In genomic region chr2:213149332-213149875, GRCh38 we compare ENCODE assay signal across 8 cellular contexts. TPM values are rescaled to one million over a fixed set of nuclear protein-coding genes. Genes with fewer than 3 reads are reported as not detected.
DNase-seq lines count a peak whose midpoint lies in the region; ATAC-seq and TF ChIP-seq lines count a peak whose summit lies in the region.

No MANE protein-coding gene starts in this region.

- peak overlapping the region; percentile 50 for H3K4me2 ChIP-seq in neuronal stem cell (ENCODE audit: insufficient read depth, low read length, poor library complexity, severe bottlenecking)

- H2BK15ac ChIP-seq in neuronal stem cell (ENCODE audit: low read length) = no peak overlapping the region

- no peak for ATAC-seq in HG02870 (IDR thresholded peaks at IDR 0.05; ENCODE audit: unreplicated experiment)

- H3K9ac ChIP-seq in endocrine pancreas (ENCODE audit: control insufficient read depth, insufficient read depth, low read length) = no peak overlapping the region
- H3K9ac ChIP-seq in neuronal stem cell (ENCODE audit: low read depth, low read length, poor library complexity) = no peak overlapping the region

- H2AFZ ChIP-seq in neuronal stem cell (ENCODE audit: low read length) = peak overlapping the region; percentile 90

- no peak overlapping the region for H2BK120ac ChIP-seq in neuronal stem cell (ENCODE audit: low read depth, low read length)

- no peak overlapping the region for H4K91ac ChIP-seq in neuronal stem cell (ENCODE audit: low read depth, low read length, poor library complexity)

- CTCF ChIA-PET in Caco-2 (lab: Charles Lee) = interaction anchor here (0.7 to 1.1 kb wide), 3 partner anchors 29 to 373 kb away, joined by 3 to 6 read pairs (median 3); no protein-coding TSS in a partner anchor

- H3K4ac ChIP-seq in neuronal stem cell (ENCODE audit: low read length) = no peak overlapping the region

- H3K14ac ChIP-seq in neuronal stem cell (ENCODE audit: low read length) = no peak overlapping the region

- peaks cover 19% of the 10 kb centered on the region for H3K4me1 Mint-ChIP-seq in Caco-2 (ENCODE audit: low read depth, unreplicated experiment)

- H3K36me3 ChIP-seq in Caco-2 (ENCODE audit: control insufficient read depth, insufficient read depth, low read length) (no peaks in the 10 kb centered on the region), endocrine pancreas (ENCODE audit: control insufficient read depth, insufficient read depth, low read length) (no peaks in the 10 kb centered on the region), neuronal stem cell (replicated peaks in 1 of 2; ENCODE audit: control insufficient read depth in 2 of 2, insufficient read depth in 2 of 2, low read length in 2 of 2) (peaks cover 0 to 24% of the 10 kb centered on the region in 2 donors)

- H3K4me1 ChIP-seq in Caco-2 (0 out of 2 replicates have a peak, but pooled peaks cover 3% of the 10 kb centered on the region), endocrine pancreas (ENCODE audit: control insufficient read depth, insufficient read depth, low read length) (peaks cover 15% of the 10 kb centered on the region), neuronal stem cell (ENCODE audit: control insufficient read depth in 2 of 2, insufficient read depth in 1 of 2, low read depth in 1 of 2, low read length in 2 of 2) (peaks cover 2 to 4% of the 10 kb centered on the region in 2 donors)

- peak overlapping the region; percentile 61 for H3K27ac Mint-ChIP-seq in Caco-2 (ENCODE audit: unreplicated experiment)

- DNase-seq in Caco-2 (no peak), NB4 (ENCODE audit: low read depth) (no peak), neuronal stem cell (ENCODE audit: low spot score) (no peak), A172 (ENCODE audit: low spot score) (no peak), epidermal melanocyte (ENCODE audit: insufficient read length, low spot score) (no peak), NCI-H2029 (lab: John Stamatoyannopoulos, UW) (no peak)

- H3K18ac ChIP-seq in neuronal stem cell (ENCODE audit: low read length) = no peak overlapping the region

- TF ChIP-seq CTCF in Caco-2 (IDR thresholded peaks at IDR 0.05; ENCODE audit: insufficient read depth in 1 of 2, low read depth in 1 of 2, low read length in 1 of 2, severe bottlenecking in 1 of 2, unreplicated experiment in 1 of 2) = no peak
- no peak for TF ChIP-seq CTCF in NB4 (IDR thresholded peaks at IDR 0.05; ENCODE audit: low read depth, low read length)

- no peaks in the 10 kb centered on the region for H3K27me3 Mint-ChIP-seq in Caco-2 (ENCODE audit: insufficient read depth, unreplicated experiment)

- no peaks in the 10 kb centered on the region for H3K79me1 ChIP-seq in neuronal stem cell (ENCODE audit: low read depth, low read length)

- H4K8ac ChIP-seq in neuronal stem cell (ENCODE audit: low read depth, low read length) = no peak overlapping the region

- H3K4me3 ChIP-seq in Caco-2 (ENCODE audit: low read depth, low read length) = peak overlapping the region; percentile 70
- peak overlapping the region; percentile 88 for H3K4me3 ChIP-seq in NB4 (ENCODE audit: low read depth, low read length)
- H3K4me3 ChIP-seq in endocrine pancreas (ENCODE audit: control insufficient read depth, insufficient read depth, low read length) = peak overlapping the region; percentile 85
- peak overlapping the region; percentile 69 to 76 for H3K4me3 ChIP-seq in neuronal stem cell (ENCODE audit: low read length in 2 of 2)

- no peak overlapping the region for H2BK12ac ChIP-seq in neuronal stem cell (ENCODE audit: low read length)

- no peaks in the 10 kb centered on the region for H3K36me3 Mint-ChIP-seq in Caco-2 (ENCODE audit: insufficient read depth, unreplicated experiment)

- TF ChIP-seq POLR2A in NB4 (IDR thresholded peaks at IDR 0.05; ENCODE audit: extremely low read depth, insufficient read length) = no peak

- no peak overlapping the region for H2AK5ac ChIP-seq in neuronal stem cell (ENCODE audit: low read depth, low read length)

- intact Hi-C loops in Caco-2 (cut with micrococcal nuclease; ENCODE audit: unreplicated experiment) = no loop called here

- no peak overlapping the region for H3K27ac ChIP-seq in neuronal stem cell (replicated peaks; ENCODE audit: low read length)

- H2BK5ac ChIP-seq in neuronal stem cell (ENCODE audit: low read length) = no peak overlapping the region

- no peaks in the 10 kb centered on the region for H3K9me3 ChIP-seq in Caco-2
- H3K9me3 ChIP-seq in endocrine pancreas (ENCODE audit: control insufficient read depth, low read length) = no peaks in the 10 kb centered on the region
- no peaks in the 10 kb centered on the region for H3K9me3 ChIP-seq in neuronal stem cell (replicated peaks in 1 of 2; ENCODE audit: control insufficient read depth in 2 of 2, insufficient read depth in 1 of 2, low read depth in 1 of 2, low read length in 2 of 2)

- peak overlapping the region; percentile 97 for H3K4me3 Mint-ChIP-seq in Caco-2 (ENCODE audit: unreplicated experiment)

- WGBS in neuronal stem cell (ENCODE audit: extremely low coverage in 2 of 2, insufficient read length in 2 of 2, insufficient replicate concordance in 1 of 2), 2 donors = no CpG with 5 or more reads among the region's 3 CpGs

- POLR2A ChIA-PET in Caco-2 (lab: Charles Lee) = no interaction called here

- BruUV-seq in Caco-2 (replicated peaks; lab: Mats Ljungman, UMichigan) = no TSS peak

- no peak overlapping the region for H3K23ac ChIP-seq in neuronal stem cell (ENCODE audit: low read depth, low read length, poor library complexity)

- no peaks in the 10 kb centered on the region for H3K27me3 ChIP-seq in Caco-2 (replicated peaks; ENCODE audit: control insufficient read depth, insufficient read depth, low read length)
- no peaks in the 10 kb centered on the region for H3K27me3 ChIP-seq in endocrine pancreas (ENCODE audit: control insufficient read depth, insufficient read depth, low read length)
- H3K27me3 ChIP-seq in neuronal stem cell (ENCODE audit: control insufficient read depth in 3 of 3, insufficient read depth in 3 of 3, low read depth in 1 of 3, low read length in 3 of 3) = no peaks in the 10 kb centered on the region

- no peaks in the 10 kb centered on the region for H3K9me3 Mint-ChIP-seq in Caco-2 (ENCODE audit: unreplicated experiment)

RNA-seq across cellular contexts. Expression of gene IKZF2, which starts 2.0 kb away (rescaled TPM):
- 13.3 and 14.2 TPM in 2 replicates for total RNA-seq in Caco-2 (2022)
- polyA plus RNA-seq in neuronal stem cell (2013, experiment 1 of 2) = 9.7 TPM
- 10.6 TPM for polyA plus RNA-seq in neuronal stem cell (2013, experiment 2 of 2)
- 1.5 and 1.8 TPM in 2 replicates for total RNA-seq in A172 (2014; rRNA removed; shearing (Covaris generic))
